In genomic region chr19:24065243-24065642, GRCh38 we compare ENCODE assay signal across 8 cellular contexts.
"Had no signal": no experiment of that assay in that cellular context is flagged by ENCODE, and none has a peak within 500 bp of the region (broad histone marks: within the 10 kb centered on the region; RNA-seq: fewer than 3 reads in every experiment).

No MANE protein-coding gene starts in this region.

- DNase-seq: H9, HCEC 1CT, KBM-7 had no signal

- H3K4me3 ChIP-seq: GM23338 had no signal

- H3K4me3 Mint-ChIP-seq: GM23338, H9, IgD-negative memory B cell had no signal

- H3K27ac Mint-ChIP-seq: GM23338, H9 had no signal

- FAIRE-seq: H1, H54, HTR-8/SVneo had no signal

- H2AFZ ChIP-seq: GM23338 had no signal

- H3K4me2 ChIP-seq: GM23338 had no signal

- H3K4me1 Mint-ChIP-seq: GM23338, H9, IgD-negative memory B cell had no signal

- ATAC-seq: GM23338 had no signal

- H3K27me3 Mint-ChIP-seq: IgD-negative memory B cell had no signal

- H3K9me3 Mint-ChIP-seq: GM23338, H9, IgD-negative memory B cell had no signal
